ENCODE assay signal across 22 cellular contexts in the genomic region with DNA sequence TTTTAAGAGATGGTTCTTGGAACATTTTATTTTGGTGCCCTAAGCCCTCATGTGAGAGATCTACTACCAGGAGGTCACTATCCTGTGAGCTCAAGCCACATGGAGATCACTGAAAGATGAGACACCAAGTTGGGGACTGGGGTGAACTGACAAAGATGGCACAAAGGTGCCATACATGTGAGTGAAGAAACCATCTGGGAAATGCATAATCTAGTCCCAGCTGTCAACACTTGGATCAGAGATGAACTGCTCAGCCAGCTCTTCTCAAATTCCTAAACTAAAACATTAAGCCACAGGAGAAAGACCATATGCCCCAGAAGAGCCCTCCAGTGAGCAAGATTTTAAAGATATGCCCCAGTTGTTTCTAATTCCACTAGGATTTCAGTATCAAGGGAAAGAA. TPM values are rescaled to one million over a fixed set of nuclear protein-coding genes. Genes with fewer than 3 reads are reported as not detected.
"Had no signal": no experiment of that assay in that cellular context is flagged by ENCODE, and none has a peak within 500 bp of the region (broad histone marks: within the 10 kb centered on the region; RNA-seq: fewer than 3 reads in every experiment).

No MANE protein-coding gene starts in this region.

- DNase-seq: activated CD4-positive, alpha-beta T cell treated with anti-CD3 and anti-CD28 coated beads, Interleukin-2, amount 10 ng/mL, durations not matched to agents 7 days and 5 days; activated CD8-positive, alpha-beta memory T cell treated with anti-CD3 and anti-CD28 coated beads, Interleukin-2, amount 50 U/mL, for 4 hours; activated naive CD4-positive, alpha-beta T cell treated with anti-CD3 and anti-CD28 coated beads for 36 hours; activated T-cell treated with anti-CD3 and anti-CD28 coated beads, Interleukin-2, amount 50 U/mL, for 4 hours; aorta; brain microvascular endothelial cell; cerebellar nuclear complex; cortex of kidney; effector CD4-positive, alpha-beta T cell; heart left ventricle; mesenchymal stem cell; mucosa of descending colon; naive thymus-derived CD8-positive, alpha-beta T cell; ovary; stimulated activated CD4-positive, alpha-beta T cell treated with anti-CD3 and anti-CD28 coated beads, Interleukin-12 subunit alpha, Interleukin-12 subunit beta, amount 100 ng/mL, for 4 hours; stimulated activated CD4-positive, alpha-beta T cell treated with anti-CD3 and anti-CD28 coated beads, Interleukin-1b, Interleukin-23, amount 100 ng/mL, for 48 hours; T-helper 1 cell; T1000; transverse colon had no signal

- H3K27ac ChIP-seq: brain microvascular endothelial cell, gastroesophageal sphincter, ovary, transverse colon, vagina had no signal

- H3K9me3 ChIP-seq: gastroesophageal sphincter, heart left ventricle, mucosa of descending colon, ovary, transverse colon, vagina had no signal

- H3K27me3 ChIP-seq: brain microvascular endothelial cell, gastroesophageal sphincter, heart left ventricle, ovary, transverse colon, vagina had no signal

- H3K4me3 ChIP-seq: gastroesophageal sphincter, heart left ventricle, mucosa of descending colon, ovary, transverse colon, vagina had no signal

- H3K36me3 ChIP-seq: brain microvascular endothelial cell, gastroesophageal sphincter, ovary, transverse colon, vagina had no signal

- H3K4me1 ChIP-seq: gastroesophageal sphincter, transverse colon, vagina had no signal

RNA-seq across cellular contexts. Expression of a gene that starts 22.2 kb away (rescaled TPM):
- total RNA-seq: activated CD4-positive, alpha-beta T cell treated with anti-CD3 and anti-CD28 coated beads, Interleukin-2, amount 10 ng/mL, durations not matched to agents 7 days and 5 days; activated naive CD4-positive, alpha-beta T cell treated with anti-CD3 and anti-CD28 coated beads for 36 hours; activated T-cell treated with anti-CD3 and anti-CD28 coated beads, Interleukin-2, amount 50 U/mL, for 4 hours; kidney epithelial cell; naive thymus-derived CD8-positive, alpha-beta T cell had no signal

RNA-seq across cellular contexts. Expression of a gene that starts 43.8 kb away (rescaled TPM):
- total RNA-seq: activated CD4-positive, alpha-beta T cell treated with anti-CD3 and anti-CD28 coated beads, Interleukin-2, amount 10 ng/mL, durations not matched to agents 7 days and 5 days; activated naive CD4-positive, alpha-beta T cell treated with anti-CD3 and anti-CD28 coated beads for 36 hours; activated T-cell treated with anti-CD3 and anti-CD28 coated beads, Interleukin-2, amount 50 U/mL, for 4 hours; aorta; kidney epithelial cell; mucosa of descending colon; naive thymus-derived CD8-positive, alpha-beta T cell; transverse colon; vagina had no signal
